In the genomic region with DNA sequence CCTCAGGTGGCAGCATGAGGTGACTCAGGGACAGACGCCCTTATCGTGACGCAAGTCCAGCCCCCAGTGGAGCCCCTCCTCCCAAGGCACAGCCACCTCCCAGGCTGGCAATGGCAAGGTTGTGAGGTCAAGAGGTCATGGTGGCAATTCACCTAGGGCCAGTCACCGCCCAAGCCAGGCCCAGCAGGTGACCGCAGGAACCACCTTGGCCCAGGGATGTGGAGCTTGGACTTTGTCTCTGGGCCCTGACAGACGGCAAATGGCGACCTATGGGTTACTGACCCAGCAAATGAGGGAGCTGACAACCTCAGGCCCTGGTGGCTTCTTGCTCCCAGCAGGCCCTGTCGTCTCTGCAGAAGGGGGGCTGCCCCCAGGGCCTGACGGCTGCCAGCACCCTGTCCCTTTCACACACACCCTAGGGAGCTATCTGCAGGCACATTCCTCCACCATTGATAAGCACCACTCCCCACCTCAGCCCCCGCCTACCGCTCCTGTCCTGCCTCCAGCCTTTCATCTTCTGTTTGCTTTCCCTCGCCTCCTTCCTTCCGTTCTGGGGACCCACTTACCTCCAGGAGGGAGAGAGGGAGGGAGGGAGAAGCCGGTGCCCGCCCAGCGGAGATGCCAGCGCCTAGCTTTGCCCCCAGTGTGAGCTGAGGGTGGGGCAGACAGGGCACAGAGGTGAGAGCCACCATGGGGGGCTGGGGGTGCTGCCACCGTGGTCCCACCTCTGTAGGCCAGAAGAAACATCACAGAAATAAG, we compare ENCODE assay signal across 1 cellular context.
A peak's percentile ranks its signal among the peaks of the same experiment; 100 is the strongest.
TF ChIP-seq lines count a peak whose summit lies in the region.

No MANE protein-coding gene starts in this region.

TF ChIP-seq in HepG2, 621 proteins besides CTCF, POLR2A, EP300 and RAD21 (continued from another document and continues in another):
- TF ChIP-seq, protein P1, sequence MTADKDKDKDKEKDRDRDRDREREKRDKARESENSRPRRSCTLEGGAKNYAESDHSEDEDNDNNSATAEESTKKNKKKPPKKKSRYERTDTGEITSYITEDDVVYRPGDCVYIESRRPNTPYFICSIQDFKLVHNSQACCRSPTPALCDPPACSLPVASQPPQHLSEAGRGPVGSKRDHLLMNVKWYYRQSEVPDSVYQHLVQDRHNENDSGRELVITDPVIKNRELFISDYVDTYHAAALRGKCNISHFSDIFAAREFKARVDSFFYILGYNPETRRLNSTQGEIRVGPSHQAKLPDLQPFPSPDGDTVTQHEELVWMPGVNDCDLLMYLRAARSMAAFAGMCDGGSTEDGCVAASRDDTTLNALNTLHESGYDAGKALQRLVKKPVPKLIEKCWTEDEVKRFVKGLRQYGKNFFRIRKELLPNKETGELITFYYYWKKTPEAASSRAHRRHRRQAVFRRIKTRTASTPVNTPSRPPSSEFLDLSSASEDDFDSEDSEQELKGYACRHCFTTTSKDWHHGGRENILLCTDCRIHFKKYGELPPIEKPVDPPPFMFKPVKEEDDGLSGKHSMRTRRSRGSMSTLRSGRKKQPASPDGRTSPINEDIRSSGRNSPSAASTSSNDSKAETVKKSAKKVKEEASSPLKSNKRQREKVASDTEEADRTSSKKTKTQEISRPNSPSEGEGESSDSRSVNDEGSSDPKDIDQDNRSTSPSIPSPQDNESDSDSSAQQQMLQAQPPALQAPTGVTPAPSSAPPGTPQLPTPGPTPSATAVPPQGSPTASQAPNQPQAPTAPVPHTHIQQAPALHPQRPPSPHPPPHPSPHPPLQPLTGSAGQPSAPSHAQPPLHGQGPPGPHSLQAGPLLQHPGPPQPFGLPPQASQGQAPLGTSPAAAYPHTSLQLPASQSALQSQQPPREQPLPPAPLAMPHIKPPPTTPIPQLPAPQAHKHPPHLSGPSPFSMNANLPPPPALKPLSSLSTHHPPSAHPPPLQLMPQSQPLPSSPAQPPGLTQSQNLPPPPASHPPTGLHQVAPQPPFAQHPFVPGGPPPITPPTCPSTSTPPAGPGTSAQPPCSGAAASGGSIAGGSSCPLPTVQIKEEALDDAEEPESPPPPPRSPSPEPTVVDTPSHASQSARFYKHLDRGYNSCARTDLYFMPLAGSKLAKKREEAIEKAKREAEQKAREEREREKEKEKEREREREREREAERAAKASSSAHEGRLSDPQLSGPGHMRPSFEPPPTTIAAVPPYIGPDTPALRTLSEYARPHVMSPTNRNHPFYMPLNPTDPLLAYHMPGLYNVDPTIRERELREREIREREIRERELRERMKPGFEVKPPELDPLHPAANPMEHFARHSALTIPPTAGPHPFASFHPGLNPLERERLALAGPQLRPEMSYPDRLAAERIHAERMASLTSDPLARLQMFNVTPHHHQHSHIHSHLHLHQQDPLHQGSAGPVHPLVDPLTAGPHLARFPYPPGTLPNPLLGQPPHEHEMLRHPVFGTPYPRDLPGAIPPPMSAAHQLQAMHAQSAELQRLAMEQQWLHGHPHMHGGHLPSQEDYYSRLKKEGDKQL (CRISPR knock-in tag; IDR thresholded peaks at IDR 0.05; ENCODE audit: low read depth): peak; percentile 88
- no peak for TF ChIP-seq ZNF577 (CRISPR knock-in tag; IDR thresholded peaks at IDR 0.05; ENCODE audit: borderline replicate concordance, low read depth)
- TF ChIP-seq, protein P2, sequence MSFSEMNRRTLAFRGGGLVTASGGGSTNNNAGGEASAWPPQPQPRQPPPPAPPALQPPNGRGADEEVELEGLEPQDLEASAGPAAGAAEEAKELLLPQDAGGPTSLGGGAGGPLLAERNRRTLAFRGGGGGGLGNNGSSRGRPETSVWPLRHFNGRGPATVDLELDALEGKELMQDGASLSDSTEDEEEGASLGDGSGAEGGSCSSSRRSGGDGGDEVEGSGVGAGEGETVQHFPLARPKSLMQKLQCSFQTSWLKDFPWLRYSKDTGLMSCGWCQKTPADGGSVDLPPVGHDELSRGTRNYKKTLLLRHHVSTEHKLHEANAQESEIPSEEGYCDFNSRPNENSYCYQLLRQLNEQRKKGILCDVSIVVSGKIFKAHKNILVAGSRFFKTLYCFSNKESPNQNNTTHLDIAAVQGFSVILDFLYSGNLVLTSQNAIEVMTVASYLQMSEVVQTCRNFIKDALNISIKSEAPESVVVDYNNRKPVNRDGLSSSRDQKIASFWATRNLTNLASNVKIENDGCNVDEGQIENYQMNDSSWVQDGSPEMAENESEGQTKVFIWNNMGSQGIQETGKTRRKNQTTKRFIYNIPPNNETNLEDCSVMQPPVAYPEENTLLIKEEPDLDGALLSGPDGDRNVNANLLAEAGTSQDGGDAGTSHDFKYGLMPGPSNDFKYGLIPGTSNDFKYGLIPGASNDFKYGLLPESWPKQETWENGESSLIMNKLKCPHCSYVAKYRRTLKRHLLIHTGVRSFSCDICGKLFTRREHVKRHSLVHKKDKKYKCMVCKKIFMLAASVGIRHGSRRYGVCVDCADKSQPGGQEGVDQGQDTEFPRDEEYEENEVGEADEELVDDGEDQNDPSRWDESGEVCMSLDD (CRISPR knock-in tag; IDR thresholded peaks at IDR 0.05; ENCODE audit: borderline replicate concordance): 0 out of 2 replicates have a peak, but pooled peaks have one; percentile 79
- TF ChIP-seq TBX3 (IDR thresholded peaks at IDR 0.05; ENCODE audit: borderline replicate concordance): peak; percentile 84
- TF ChIP-seq, protein P3, sequence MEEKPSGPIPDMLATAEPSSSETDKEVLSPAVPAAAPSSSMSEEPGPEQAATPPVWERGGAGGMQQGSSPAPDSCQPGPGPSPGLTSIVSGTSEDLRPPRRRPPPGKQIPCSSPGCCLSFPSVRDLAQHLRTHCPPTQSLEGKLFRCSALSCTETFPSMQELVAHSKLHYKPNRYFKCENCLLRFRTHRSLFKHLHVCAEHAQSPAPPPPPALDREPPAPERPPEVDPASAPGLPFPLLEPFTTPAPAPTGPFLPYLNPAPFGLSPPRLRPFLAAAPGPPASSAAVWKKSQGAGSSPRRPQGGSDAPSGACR (CRISPR knock-in tag; IDR thresholded peaks at IDR 0.05): peak; percentile 71; the same call in 1 of the 2 replicates
- peak; percentile 93 for TF ChIP-seq HDAC2 (CRISPR knock-in tag; IDR thresholded peaks at IDR 0.05)
- peak; percentile 90 for TF ChIP-seq BCL6 (CRISPR knock-in tag; IDR thresholded peaks at IDR 0.05)
- peak; percentile 52; the same call in 1 of the 2 replicates for TF ChIP-seq MYC (CRISPR knock-in tag; IDR thresholded peaks at IDR 0.05; ENCODE audit: borderline replicate concordance)
- TF ChIP-seq MEIS1 (CRISPR knock-in tag; IDR thresholded peaks at IDR 0.05; ENCODE audit: borderline replicate concordance): peak; percentile 68; the same call in 1 of the 2 replicates
- no peak for TF ChIP-seq FIP1L1 (IDR thresholded peaks at IDR 0.05; ENCODE audit: borderline replicate concordance, insufficient read depth, low read depth, low read length)
- TF ChIP-seq, protein P4, sequence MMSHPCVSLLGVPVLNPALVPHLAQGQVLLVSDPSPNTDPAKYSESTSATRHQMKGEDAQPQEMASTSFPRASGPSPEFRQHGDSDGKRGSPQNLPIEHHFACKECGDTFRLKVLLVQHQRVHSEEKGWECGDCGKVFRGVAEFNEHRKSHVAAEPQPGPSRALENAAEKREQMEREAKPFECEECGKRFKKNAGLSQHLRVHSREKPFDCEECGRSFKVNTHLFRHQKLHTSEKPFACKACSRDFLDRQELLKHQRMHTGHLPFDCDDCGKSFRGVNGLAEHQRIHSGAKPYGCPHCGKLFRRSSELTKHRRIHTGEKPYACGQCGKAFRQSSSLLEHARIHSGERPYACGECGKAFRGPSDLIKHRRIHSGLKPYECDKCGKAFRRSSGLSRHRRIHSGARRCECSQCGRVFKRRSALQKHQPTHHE (CRISPR knock-in tag; IDR thresholded peaks at IDR 0.05; ENCODE audit: borderline replicate concordance): peak; percentile 40; the same call in 1 of the 2 replicates
- TF ChIP-seq ZNF441 (CRISPR knock-in tag; IDR thresholded peaks at IDR 0.05; ENCODE audit: borderline replicate concordance): peak; percentile 53; the same call in 1 of the 2 replicates
- no peak for TF ChIP-seq ZNF296 (CRISPR knock-in tag; conservative IDR thresholded peaks at IDR 0.05)
- TF ChIP-seq, protein P5, sequence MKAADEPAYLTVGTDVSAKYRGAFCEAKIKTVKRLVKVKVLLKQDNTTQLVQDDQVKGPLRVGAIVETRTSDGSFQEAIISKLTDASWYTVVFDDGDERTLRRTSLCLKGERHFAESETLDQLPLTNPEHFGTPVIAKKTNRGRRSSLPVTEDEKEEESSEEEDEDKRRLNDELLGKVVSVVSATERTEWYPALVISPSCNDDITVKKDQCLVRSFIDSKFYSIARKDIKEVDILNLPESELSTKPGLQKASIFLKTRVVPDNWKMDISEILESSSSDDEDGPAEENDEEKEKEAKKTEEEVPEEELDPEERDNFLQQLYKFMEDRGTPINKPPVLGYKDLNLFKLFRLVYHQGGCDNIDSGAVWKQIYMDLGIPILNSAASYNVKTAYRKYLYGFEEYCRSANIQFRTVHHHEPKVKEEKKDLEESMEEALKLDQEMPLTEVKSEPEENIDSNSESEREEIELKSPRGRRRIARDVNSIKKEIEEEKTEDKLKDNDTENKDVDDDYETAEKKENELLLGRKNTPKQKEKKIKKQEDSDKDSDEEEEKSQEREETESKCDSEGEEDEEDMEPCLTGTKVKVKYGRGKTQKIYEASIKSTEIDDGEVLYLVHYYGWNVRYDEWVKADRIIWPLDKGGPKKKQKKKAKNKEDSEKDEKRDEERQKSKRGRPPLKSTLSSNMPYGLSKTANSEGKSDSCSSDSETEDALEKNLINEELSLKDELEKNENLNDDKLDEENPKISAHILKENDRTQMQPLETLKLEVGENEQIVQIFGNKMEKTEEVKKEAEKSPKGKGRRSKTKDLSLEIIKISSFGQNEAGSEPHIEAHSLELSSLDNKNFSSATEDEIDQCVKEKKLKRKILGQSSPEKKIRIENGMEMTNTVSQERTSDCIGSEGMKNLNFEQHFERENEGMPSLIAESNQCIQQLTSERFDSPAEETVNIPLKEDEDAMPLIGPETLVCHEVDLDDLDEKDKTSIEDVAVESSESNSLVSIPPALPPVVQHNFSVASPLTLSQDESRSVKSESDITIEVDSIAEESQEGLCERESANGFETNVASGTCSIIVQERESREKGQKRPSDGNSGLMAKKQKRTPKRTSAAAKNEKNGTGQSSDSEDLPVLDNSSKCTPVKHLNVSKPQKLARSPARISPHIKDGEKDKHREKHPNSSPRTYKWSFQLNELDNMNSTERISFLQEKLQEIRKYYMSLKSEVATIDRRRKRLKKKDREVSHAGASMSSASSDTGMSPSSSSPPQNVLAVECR (CRISPR knock-in tag; IDR thresholded peaks at IDR 0.05; ENCODE audit: borderline replicate concordance): peak; percentile 79; the same call in 1 of the 2 replicates
- no peak for TF ChIP-seq ZNF333 (CRISPR knock-in tag; IDR thresholded peaks at IDR 0.05; ENCODE audit: borderline replicate concordance)
- TF ChIP-seq SNAI1 (CRISPR knock-in tag; IDR thresholded peaks at IDR 0.05; ENCODE audit: borderline replicate concordance): 0 out of 2 replicates have a peak, but pooled peaks have one; percentile 1
- peak; percentile 81; the same call in 1 of the 2 replicates for TF ChIP-seq ZNF772 (CRISPR knock-in tag; IDR thresholded peaks at IDR 0.05)
- no peak for TF ChIP-seq ZFAT (CRISPR knock-in tag; conservative IDR thresholded peaks at IDR 0.05)
- TF ChIP-seq CHD4 (IDR thresholded peaks at IDR 0.05; ENCODE audit: borderline replicate concordance, low read length): 0 out of 2 replicates have a peak, but pooled peaks have one; percentile 19
- TF ChIP-seq, protein P6, sequence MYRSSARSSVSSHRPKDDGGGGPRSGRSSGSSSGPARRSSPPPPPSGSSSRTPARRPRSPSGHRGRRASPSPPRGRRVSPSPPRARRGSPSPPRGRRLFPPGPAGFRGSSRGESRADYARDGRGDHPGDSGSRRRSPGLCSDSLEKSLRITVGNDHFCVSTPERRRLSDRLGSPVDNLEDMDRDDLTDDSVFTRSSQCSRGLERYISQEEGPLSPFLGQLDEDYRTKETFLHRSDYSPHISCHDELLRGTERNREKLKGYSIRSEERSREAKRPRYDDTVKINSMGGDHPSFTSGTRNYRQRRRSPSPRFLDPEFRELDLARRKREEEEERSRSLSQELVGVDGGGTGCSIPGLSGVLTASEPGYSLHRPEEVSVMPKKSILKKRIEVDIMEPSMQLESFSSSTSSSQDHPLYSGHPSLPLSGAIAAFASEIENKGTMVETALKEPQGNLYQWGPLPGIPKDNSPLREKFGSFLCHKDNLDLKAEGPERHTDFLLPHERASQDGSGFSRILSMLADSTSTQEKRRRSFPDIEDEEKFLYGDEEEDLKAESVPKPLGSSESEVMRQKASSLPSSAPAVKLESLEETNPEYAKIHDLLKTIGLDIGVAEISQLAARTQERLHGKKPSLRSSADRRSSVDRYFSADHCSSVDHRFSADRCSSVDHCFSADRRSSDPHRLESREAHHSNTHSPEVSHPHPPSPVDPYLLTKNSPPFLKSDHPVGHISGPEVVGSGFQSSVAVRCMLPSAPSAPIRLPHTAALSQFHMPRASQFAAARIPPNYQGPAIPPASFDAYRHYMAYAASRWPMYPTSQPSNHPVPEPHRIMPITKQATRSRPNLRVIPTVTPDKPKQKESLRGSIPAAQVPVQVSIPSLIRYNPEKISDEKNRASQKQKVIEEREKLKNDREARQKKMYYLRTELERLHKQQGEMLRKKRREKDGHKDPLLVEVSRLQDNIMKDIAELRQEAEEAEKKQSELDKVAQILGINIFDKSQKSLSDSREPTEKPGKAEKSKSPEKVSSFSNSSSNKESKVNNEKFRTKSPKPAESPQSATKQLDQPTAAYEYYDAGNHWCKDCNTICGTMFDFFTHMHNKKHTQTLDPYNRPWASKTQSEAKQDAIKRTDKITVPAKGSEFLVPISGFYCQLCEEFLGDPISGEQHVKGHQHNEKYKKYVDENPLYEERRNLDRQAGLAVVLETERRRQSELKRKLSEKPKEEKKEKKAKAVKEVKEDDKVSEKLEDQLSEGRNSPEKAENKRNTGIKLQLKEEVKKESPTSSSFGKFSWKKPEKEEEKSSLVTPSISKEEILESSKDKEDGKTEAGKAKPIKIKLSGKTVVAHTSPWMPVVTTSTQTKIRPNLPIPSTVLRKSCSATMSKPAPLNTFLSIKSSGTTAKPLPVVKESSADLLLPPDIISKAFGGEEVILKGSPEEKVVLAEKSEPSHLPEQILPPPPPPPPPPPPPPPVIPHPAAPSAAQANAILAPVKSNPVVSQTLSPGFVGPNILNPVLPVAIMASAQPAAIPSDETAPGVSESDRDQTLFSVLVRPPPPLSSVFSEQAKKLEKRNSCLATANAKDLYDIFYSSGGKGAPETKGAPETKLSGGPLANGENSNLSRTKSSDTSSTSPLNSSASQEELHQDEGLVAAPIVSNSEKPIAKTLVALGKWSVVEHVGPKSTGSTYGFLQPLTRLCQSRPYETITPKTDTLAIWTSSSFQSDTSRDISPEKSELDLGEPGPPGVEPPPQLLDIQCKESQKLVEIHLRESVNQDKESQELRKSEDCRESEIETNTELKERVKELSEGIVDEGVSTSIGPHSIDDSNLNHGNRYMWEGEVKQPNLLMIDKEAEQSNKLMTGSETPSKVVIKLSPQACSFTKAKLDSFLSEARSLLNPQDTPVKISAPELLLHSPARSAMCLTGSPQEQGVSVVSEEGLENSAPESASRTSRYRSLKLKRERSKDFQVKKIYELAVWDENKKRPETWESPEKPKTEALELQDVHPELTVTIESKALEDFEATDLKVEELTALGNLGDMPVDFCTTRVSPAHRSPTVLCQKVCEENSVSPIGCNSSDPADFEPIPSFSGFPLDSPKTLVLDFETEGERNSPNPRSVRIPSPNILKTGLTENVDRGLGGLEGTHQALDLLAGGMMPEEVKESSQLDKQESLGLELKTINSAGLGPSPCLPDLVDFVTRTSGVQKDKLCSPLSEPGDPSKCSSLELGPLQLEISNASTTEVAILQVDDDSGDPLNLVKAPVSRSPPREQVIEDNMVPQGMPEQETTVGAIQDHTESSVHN (CRISPR knock-in tag; IDR thresholded peaks at IDR 0.05): no peak
- TF ChIP-seq SNAPC2 (CRISPR knock-in tag; IDR thresholded peaks at IDR 0.05): 0 out of 2 replicates have a peak, but pooled peaks have one; percentile 36
- peak; percentile 80 for TF ChIP-seq GABPB1 (CRISPR knock-in tag; IDR thresholded peaks at IDR 0.05)
- peak; percentile 79; the same call in 1 of the 2 replicates for TF ChIP-seq ZSCAN21 (CRISPR knock-in tag; IDR thresholded peaks at IDR 0.05; ENCODE audit: borderline replicate concordance)
- TF ChIP-seq ZZZ3 (CRISPR knock-in tag; IDR thresholded peaks at IDR 0.05; ENCODE audit: borderline replicate concordance): no peak
- TF ChIP-seq FOSL2 (CRISPR knock-in tag; IDR thresholded peaks at IDR 0.05): peak; percentile 83
- TF ChIP-seq CCAR2 (optimal IDR thresholded peaks at IDR 0.05; ENCODE audit: low read depth, low read length): no peak
